9 cellular contexts compared by ENCODE assay signal in the genomic region with DNA sequence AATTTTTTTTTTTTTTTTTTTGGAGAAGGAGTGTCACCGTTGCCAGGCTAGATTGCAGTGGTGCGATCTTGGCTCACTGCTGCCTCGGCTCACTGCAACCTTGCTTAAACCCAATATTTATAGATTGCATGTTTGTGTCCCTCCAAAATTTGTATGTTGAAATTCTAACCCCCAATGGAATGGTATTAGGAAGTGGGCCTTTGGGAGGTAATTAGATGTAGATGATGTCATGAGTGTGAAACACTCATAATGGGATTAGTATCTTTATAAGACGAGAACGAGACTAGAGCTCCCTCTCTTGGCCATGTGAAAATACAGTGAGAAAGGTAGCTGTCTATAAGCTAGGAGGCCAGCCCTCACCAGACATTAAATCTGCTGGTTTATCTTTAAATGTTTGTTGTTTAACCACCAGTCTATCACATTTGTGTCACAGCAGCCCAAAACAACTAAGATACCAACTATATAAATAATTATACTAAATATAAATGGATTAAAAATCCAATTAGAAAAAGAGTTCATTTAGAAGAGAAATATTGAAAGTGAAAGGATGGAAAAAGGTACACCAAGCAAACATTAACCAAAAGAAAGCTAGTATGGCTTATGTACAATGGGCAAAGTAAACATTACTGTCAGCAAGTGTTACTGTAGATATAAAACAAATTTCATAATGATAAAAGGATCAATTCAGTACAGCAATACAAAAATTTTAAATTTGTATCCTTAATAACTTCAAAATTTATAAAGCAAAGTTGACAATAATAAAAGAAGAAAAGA. TPM values are rescaled to one million over a fixed set of nuclear protein-coding genes. Genes with fewer than 3 reads are reported as not detected.
DNase-seq lines count a peak whose midpoint lies in the region; ATAC-seq and TF ChIP-seq lines count a peak whose summit lies in the region.
"Had no signal": no experiment of that assay in that cellular context is flagged by ENCODE, and none has a peak within 500 bp of the region (broad histone marks: within the 10 kb centered on the region; RNA-seq: fewer than 3 reads in every experiment).

No MANE protein-coding gene starts in this region.

- no peaks in the 10 kb centered on the region for H3K4me1 ChIP-seq in PC-9 (replicated peaks; ENCODE audit: insufficient read depth)

- intact Hi-C loops in PC-9 (cut with micrococcal nuclease; ENCODE audit: unreplicated experiment) (no loop called here), left colon (cut with DNase I, micrococcal nuclease) (no loop called here)

- no peak overlapping the region for H3K27ac ChIP-seq in PC-9

- H4K20me1 ChIP-seq in PC-9 (ENCODE audit: insufficient read depth): no peaks in the 10 kb centered on the region

- peaks cover 7% of the 10 kb centered on the region; the same call in 1 of the 2 replicates for H3K9me3 ChIP-seq in PC-9 (ENCODE audit: insufficient read depth, low read depth)

- BruUV-seq in PC-9 (replicated peaks; lab: Mats Ljungman, UMichigan): no TSS peak

- CTCF ChIA-PET in PC-9 (lab: Charles Lee): interaction anchor here (0.7 to 1.2 kb wide), 4 partner anchors 9 to 644 kb away, joined by 3 to 12 read pairs (median 6); a partner anchor contains a TSS

- ATAC-seq in GM19438 (IDR thresholded peaks at IDR 0.05; ENCODE audit: low read depth, unreplicated experiment) (peak; percentile 99), HG03175 (IDR thresholded peaks at IDR 0.05; ENCODE audit: unreplicated experiment) (peak; percentile 98), left colon (peak; percentile 77)

- TF ChIP-seq CTCF in GM06990 (IDR thresholded peaks at IDR 0.05; ENCODE audit: insufficient read depth, low read length, poor library complexity, severe bottlenecking): peak; percentile 73
- TF ChIP-seq CTCF in PC-9 (conservative IDR thresholded peaks at IDR 0.05): peak; percentile 76

- no peak overlapping the region for H2AFZ ChIP-seq in PC-9

- DNase-seq in GM06990 (ENCODE audit: extremely low read depth, insufficient read length) (no peak), PC-9 (peak in 1 of 2 experiments; percentile 53), left colon (no peak), T1000 (lab: John Stamatoyannopoulos, UW) (no peak), dedifferentiated amniotic fluid mesenchymal stem cell (ENCODE audit: extremely low spot score) (no peak)
- no peak for DNase-seq in stimulated activated CD4-positive, alpha-beta T cell treated with anti-CD3 and anti-CD28 coated beads, Interleukin-1b, Interleukin-23, amount 100 ng/mL, for 48 hours

- H3K79me2 ChIP-seq in PC-9 (ENCODE audit: low read depth): peaks cover 11% of the 10 kb centered on the region; the same call in 1 of the 2 replicates

- H3K9me2 ChIP-seq in PC-9 (ENCODE audit: insufficient read depth): no peaks in the 10 kb centered on the region

- H3K27me3 ChIP-seq in GM06990 (replicated peaks; ENCODE audit: control insufficient read depth, insufficient read depth, low read length) (no peaks in the 10 kb centered on the region), PC-9 (ENCODE audit: insufficient read depth, low read depth) (no peaks in the 10 kb centered on the region)

- H3K4me3 ChIP-seq in GM06990 (replicated peaks; ENCODE audit: low read depth, low read length) (no peak overlapping the region), PC-9 (no peak overlapping the region)

- POLR2A ChIA-PET in PC-9 (lab: Charles Lee; ENCODE audit: unreplicated experiment): interaction anchor here (0.6 kb wide), 2 partner anchors 719 to 1515 kb away, joined by 4 to 11 read pairs; no protein-coding TSS in a partner anchor

- H3K36me3 ChIP-seq in GM06990 (ENCODE audit: control insufficient read depth, insufficient read depth, low read length) (no peaks in the 10 kb centered on the region), PC-9 (ENCODE audit: low read depth) (no peaks in the 10 kb centered on the region)

- no peak overlapping the region for H3K4me2 ChIP-seq in PC-9

- no peaks in the 10 kb centered on the region; the same call in 1 of the 2 replicates for H3F3A ChIP-seq in PC-9 (ENCODE audit: insufficient read depth, low read depth)

RNA-seq across cellular contexts. Expression of a gene that starts 9.3 kb away (rescaled TPM):
- 41.5 and 44.6 TPM in 2 replicates for total RNA-seq in PC-9 (2021)
- 10 to 100 TPM; 33.4 to 44.4 TPM for total RNA-seq in left colon

RNA-seq across cellular contexts. Expression of a gene that starts 42.3 kb away (rescaled TPM):
- not detected in 2 replicates for total RNA-seq in PC-9 (2021)
- not detected for total RNA-seq in left colon
- total RNA-seq: pulmonary artery endothelial cell had no signal
